9 cellular contexts compared by ENCODE assay signal in the genomic region with DNA sequence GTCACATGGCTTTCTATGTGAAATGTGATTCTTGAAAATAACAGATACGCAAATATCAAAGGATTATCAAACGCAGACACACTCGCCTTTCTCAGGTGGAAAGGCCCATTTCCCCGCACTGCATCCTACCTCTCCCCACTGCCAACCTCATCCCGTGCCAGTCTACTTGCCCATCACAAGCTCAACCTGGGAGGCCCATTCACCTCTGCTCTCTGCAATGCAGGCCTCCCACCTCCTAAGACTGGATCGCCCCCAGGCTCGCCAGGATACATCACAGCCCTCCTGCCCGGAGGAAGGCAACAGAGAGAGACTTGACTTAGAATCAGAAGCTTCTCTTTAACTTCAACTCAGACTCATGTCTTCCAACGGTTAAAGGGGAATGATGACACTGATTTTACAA. TPM values are rescaled to one million over a fixed set of nuclear protein-coding genes. Genes with fewer than 3 reads are reported as not detected.
DNase-seq lines count a peak whose midpoint lies in the region; ATAC-seq and TF ChIP-seq lines count a peak whose summit lies in the region.
"Had no signal": no experiment of that assay in that cellular context is flagged by ENCODE, and none has a peak within 500 bp of the region (broad histone marks: within the 10 kb centered on the region; RNA-seq: fewer than 3 reads in every experiment).

No MANE protein-coding gene starts in this region.

- TF ChIP-seq RAD21 in Ishikawa (IDR thresholded peaks at IDR 0.05; ENCODE audit: low read depth), result no peak

- CTCF ChIA-PET in CD4-positive, alpha-beta memory T cell (lab: Charles Lee; ENCODE audit: partially characterized antibody), result interaction anchor here (1.0 to 1.8 kb wide), 7 partner anchors 8 to 77 kb away, joined by 3 to 7 read pairs (median 3); partner anchors contain the start of gene TMEM45B

- H3K9me3 ChIP-seq in CD4-positive, alpha-beta memory T cell (ENCODE audit: control insufficient read depth in 1 of 2, low read length in 2 of 2), result no peaks in the 10 kb centered on the region
- H3K9me3 ChIP-seq in esophagus squamous epithelium (no peaks in the 10 kb centered on the region), ovary (no peaks in the 10 kb centered on the region), testis (no peaks in the 10 kb centered on the region)

- intact Hi-C loops in CD4-positive, alpha-beta memory T cell (cut with micrococcal nuclease), result no loop called here
- intact Hi-C loops in esophagus squamous epithelium (cut with DNase I), result no loop called here
- intact Hi-C loops in ovary (cut with DNase I), result no loop called here
- intact Hi-C loops in testis (cut with DNase I; ENCODE audit: low total_unique reads), result no loop called here

- no peaks in the 10 kb centered on the region for H3K27me3 Mint-ChIP-seq in CD4-positive, alpha-beta memory T cell

- ATAC-seq in HG03342 (IDR thresholded peaks at IDR 0.05; ENCODE audit: unreplicated experiment), result no peak

- H3K4me1 Mint-ChIP-seq in CD4-positive, alpha-beta memory T cell, result peaks cover 31 to 59% (median 47%) of the 10 kb centered on the region in 4 donors

- TF ChIP-seq CTCF in esophagus squamous epithelium (IDR thresholded peaks at IDR 0.05), result no peak
- TF ChIP-seq CTCF in ovary (IDR thresholded peaks at IDR 0.05), result no peak
- no peak for TF ChIP-seq CTCF in testis (IDR thresholded peaks at IDR 0.05)

- no peak for DNase-seq in CD4-positive, alpha-beta memory T cell
- no peak for DNase-seq in esophagus squamous epithelium (lab: John Stamatoyannopoulos, UW)
- DNase-seq in ovary, result no peak
- no peak for DNase-seq in testis
- DNase-seq in putamen (ENCODE audit: low spot score), result no peak
- no peak for DNase-seq in HT-29 (ENCODE audit: low spot score)
- DNase-seq: RPMI8226 had no signal

- WGBS in esophagus squamous epithelium, 2 donors, result 46 to 55% methylated on average over 6 to 7 of the region's 9 CpGs
- 57 to 67% (median 64%) methylated on average over 9 of the region's 9 CpGs for WGBS in ovary, 3 donors
- WGBS in testis, 2 donors, result 79 to 82% methylated on average over 9 of the region's 9 CpGs

- H3K27me3 ChIP-seq in CD4-positive, alpha-beta memory T cell (ENCODE audit: insufficient read depth, low read length), result no peaks in the 10 kb centered on the region
- H3K27me3 ChIP-seq in esophagus squamous epithelium (no peaks in the 10 kb centered on the region), ovary (no peaks in the 10 kb centered on the region), testis (no peaks in the 10 kb centered on the region)

- peak overlapping the region; percentile 83 to 92 (median 88) for H3K27ac Mint-ChIP-seq in CD4-positive, alpha-beta memory T cell

- no peaks in the 10 kb centered on the region for H3K9me3 Mint-ChIP-seq in CD4-positive, alpha-beta memory T cell

- peaks cover 55 to 58% of the 10 kb centered on the region in 2 donors for H3K36me3 Mint-ChIP-seq in CD4-positive, alpha-beta memory T cell

- H3K4me1 ChIP-seq in CD4-positive, alpha-beta memory T cell (ENCODE audit: insufficient read depth, low read length), result peaks cover 61% of the 10 kb centered on the region
- peaks cover 0 to 16% (median 11%) of the 10 kb centered on the region in 3 donors for H3K4me1 ChIP-seq in esophagus squamous epithelium
- H3K4me1 ChIP-seq in ovary (ENCODE audit: insufficient read depth), result peaks cover 2% of the 10 kb centered on the region
- no peaks in the 10 kb centered on the region for H3K4me1 ChIP-seq in testis

- peak overlapping the region in 3 of 8 donors; percentile 10 to 68 (median 46) for H3K4me3 Mint-ChIP-seq in CD4-positive, alpha-beta memory T cell

- POLR2A ChIA-PET in CD4-positive, alpha-beta memory T cell (lab: Charles Lee; ENCODE audit: partially characterized antibody), result interaction anchor here (0.7 to 6.0 kb wide), 16 partner anchors 8 to 140 kb away, joined by 3 to 46 read pairs (median 6); partner anchors contain the start of genes PRDM10 and TMEM45B

- no peak for TF ChIP-seq POLR2A in esophagus squamous epithelium (IDR thresholded peaks at IDR 0.05)
- TF ChIP-seq POLR2A in ovary (IDR thresholded peaks at IDR 0.05), result no peak
- no peak for TF ChIP-seq POLR2A in testis (IDR thresholded peaks at IDR 0.05)

- no peak for TF ChIP-seq EP300 in Ishikawa (IDR thresholded peaks at IDR 0.05; ENCODE audit: borderline replicate concordance)
- TF ChIP-seq EP300 in ovary (IDR thresholded peaks at IDR 0.05), result no peak

- peaks cover 28% of the 10 kb centered on the region for H3K36me3 ChIP-seq in CD4-positive, alpha-beta memory T cell (ENCODE audit: insufficient read depth, low read length)
- H3K36me3 ChIP-seq in esophagus squamous epithelium (peaks cover 10 to 87% (median 12%) of the 10 kb centered on the region in 3 donors), ovary (no peaks in the 10 kb centered on the region), testis (ENCODE audit: low read depth, missing control alignments) (no peaks in the 10 kb centered on the region)

- no peak overlapping the region for H3K27ac ChIP-seq in CD4-positive, alpha-beta memory T cell (ENCODE audit: low read depth, low read length)
- peak overlapping the region; percentile 62 to 77 (median 71) for H3K27ac ChIP-seq in esophagus squamous epithelium
- peak overlapping the region; percentile 14 to 38 for H3K27ac ChIP-seq in ovary
- no peak overlapping the region for H3K27ac ChIP-seq in testis

- H3K4me3 ChIP-seq in CD4-positive, alpha-beta memory T cell (ENCODE audit: low read length in 2 of 2), result no peak overlapping the region
- H3K4me3 ChIP-seq in esophagus squamous epithelium (no peak overlapping the region), ovary (no peak overlapping the region), testis (no peak overlapping the region)

TF ChIP-seq in Ishikawa, 13 proteins besides CTCF, POLR2A, EP300 and RAD21:
- TF ChIP-seq TEAD4 (IDR thresholded peaks at IDR 0.05) (no peak), TCF12 (IDR thresholded peaks at IDR 0.05; ENCODE audit: low read depth) (peak; percentile 10; the same call in 1 of the 2 replicates)
TF ChIP-seq in Ishikawa: peak in this region for 1.

RNA-seq across cellular contexts. Expression of gene NFRKB, which starts 33.3 kb away (rescaled TPM):
- total RNA-seq in CD4-positive, alpha-beta memory T cell, result 10 to 100 TPM; 91.9 to 94.9 TPM
- 10 to 100 TPM; 18.1 to 34.5 TPM for polyA plus RNA-seq in CD4-positive, alpha-beta memory T cell
- total RNA-seq in esophagus squamous epithelium (10 to 100 TPM; 18.2 to 35.9 (median 23.8) TPM), ovary (10 to 100 TPM; 19.7 to 33.9 (median 27.7) TPM), testis (10 to 100 TPM; 61.2 to 81.3 TPM)
- polyA plus RNA-seq in ovary (10 to 100 TPM; 15.3 to 15.5 TPM), testis (ENCODE audit: insufficient read depth, low read depth, low replicate concordance) (48.1 TPM)
- total RNA-seq in HT-29 (2014; rRNA removed; shearing (Covaris generic)), result 33.3 and 33.7 TPM in 2 replicates

RNA-seq across cellular contexts. Expression of gene TMEM45B, which starts 46.5 kb away (rescaled TPM):
- total RNA-seq in CD4-positive, alpha-beta memory T cell, result 10 to 100 TPM; 30.8 to 34.4 TPM
- 10 to 100 TPM; 14.0 to 21.2 TPM for polyA plus RNA-seq in CD4-positive, alpha-beta memory T cell
- total RNA-seq in esophagus squamous epithelium (100 to 1,000 TPM in 2 of 4 donors, 10 to 100 TPM in 2; 30.1 to 127 (median 92.9) TPM), ovary (10 to 100 TPM in 1 of 7 donors, 1 to 10 TPM in 1, under 1 TPM in 3, not detected in 2; 0.36 to 10.8 (median 0.57) TPM), testis (under 1 TPM in 1 of 2 donors, not detected in 1; 0.12 TPM)
- polyA plus RNA-seq in ovary (under 1 TPM in 1 of 2 donors, not detected in 1; 0.10 TPM), testis (ENCODE audit: insufficient read depth, low read depth, low replicate concordance) (0.54 TPM)
- total RNA-seq in HT-29 (2014; rRNA removed; shearing (Covaris generic)), result 35.7 and 52.9 TPM in 2 replicates

Comparison
In these comparisons a context has a peak if more than half of its experiments do, and no peak if none do; other contexts are left out.
1. H3K27ac ChIP-seq: peak in esophagus squamous epithelium (4 of 4) and ovary (2 of 2); none in CD4-positive, alpha-beta memory T cell (single experiment) and testis (0 of 2).